ENCODE assay signal across 13 cellular contexts in genomic region chr1:181251001-181251712, GRCh38.
DNase-seq lines count a peak whose midpoint lies in the region; ATAC-seq, FAIRE-seq and TF ChIP-seq lines count a peak whose summit lies in the region.
"Had no signal": no experiment of that assay in that cellular context is flagged by ENCODE, and none has a peak within 500 bp of the region (broad histone marks: within the 10 kb centered on the region; RNA-seq: fewer than 3 reads in every experiment).

No MANE protein-coding gene starts in this region.

- 22 to 32% (median 23%) methylated on average over 5 of the region's 5 CpGs for WGBS in ovary, 3 donors

- no peak for TF ChIP-seq EP300 in ovary (IDR thresholded peaks at IDR 0.05)

- no peak for TF ChIP-seq CTCF in ovary (IDR thresholded peaks at IDR 0.05)

- DNase-seq in COR-L47 (lab: John Stamatoyannopoulos, UW): peak; percentile 75
- DNase-seq in M059J (ENCODE audit: low read depth): peak; percentile 91
- peak; percentile 35 for DNase-seq in amniotic epithelial cell (ENCODE audit: low read depth)
- no peak for DNase-seq in ovary
- no peak for DNase-seq in NCI-H2171 (lab: John Stamatoyannopoulos, UW)
- DNase-seq in left colon: no peak
- DNase-seq: activated naive CD8-positive, alpha-beta T cell treated with anti-CD3 and anti-CD28 coated beads, Interleukin-2, amount 10 ng/mL, durations not matched to agents 7 days and 5 days; Caco-2; gastrocnemius medialis; stimulated activated CD4-positive, alpha-beta T cell treated with anti-CD3 and anti-CD28 coated beads, Interleukin-15, amount 100 ng/mL, for 24 hours had no signal

- no peak for TF ChIP-seq POLR2A in ovary (IDR thresholded peaks at IDR 0.05)

- intact Hi-C loops in ovary (cut with DNase I) (no loop called here), left colon (cut with DNase I, micrococcal nuclease) (no loop called here)

- no peak for ATAC-seq in HG02571 (IDR thresholded peaks at IDR 0.05; ENCODE audit: unreplicated experiment)
- ATAC-seq in left colon: no peak
- ATAC-seq: activated CD4-positive, CD25-positive, alpha-beta regulatory T cell treated with anti-CD3 and anti-CD28 coated beads, Interleukin-2, amount 50 U/mL, for 24 hours; gastrocnemius medialis had no signal

- no peak overlapping the region for H3K4me3 ChIP-seq in ovary
- H3K4me3 ChIP-seq: gastrocnemius medialis had no signal

- FAIRE-seq in islet of Langerhans (lab: Jason Lieb, UNC): peak; percentile 71

- no peak overlapping the region for H3K27ac ChIP-seq in ovary
- H3K27ac ChIP-seq: gastrocnemius medialis had no signal

- no peaks in the 10 kb centered on the region for H3K9me3 ChIP-seq in ovary
- H3K9me3 ChIP-seq: Caco-2, gastrocnemius medialis had no signal

- no peaks in the 10 kb centered on the region for H3K27me3 ChIP-seq in ovary
- H3K27me3 ChIP-seq: gastrocnemius medialis had no signal

- H3K36me3 ChIP-seq in ovary: no peaks in the 10 kb centered on the region
- H3K36me3 ChIP-seq: gastrocnemius medialis had no signal

- H3K4me1 ChIP-seq in ovary (ENCODE audit: insufficient read depth): no peaks in the 10 kb centered on the region
- H3K4me1 ChIP-seq: Caco-2 had no signal

Comparison
In these comparisons a context has a peak if more than half of its experiments do, and no peak if none do; other contexts are left out.
1. DNase-seq: peak in COR-L47 (single experiment), M059J (single experiment) and amniotic epithelial cell (single experiment); none in ovary (0 of 5), NCI-H2171 (single experiment) and left colon (0 of 2).